10 cellular contexts compared by ENCODE assay signal in genomic region chr18:12092398-12093229, GRCh38. TPM values are rescaled to one million over a fixed set of nuclear protein-coding genes. Genes with fewer than 3 reads are reported as not detected.
DNase-seq lines count a peak whose midpoint lies in the region; ATAC-seq and TF ChIP-seq lines count a peak whose summit lies in the region.
"Had no signal": no experiment of that assay in that cellular context is flagged by ENCODE, and none has a peak within 500 bp of the region (broad histone marks: within the 10 kb centered on the region; RNA-seq: fewer than 3 reads in every experiment).

No MANE protein-coding gene starts in this region.

- H2AFZ ChIP-seq in DND-41 (ENCODE audit: low read depth, low read length), result no peak overlapping the region

- H4K20me1 ChIP-seq in DND-41 (ENCODE audit: insufficient read depth, low read length), result peaks cover 2% of the 10 kb centered on the region; the same call in 1 of the 2 replicates

- peak; percentile 40; the same call in 1 of the 3 replicates for ATAC-seq in DND-41 (ENCODE audit: insufficient read depth, low read depth)
- ATAC-seq in GM21619 (IDR thresholded peaks at IDR 0.05; ENCODE audit: unreplicated experiment), result no peak

- no peaks in the 10 kb centered on the region for H3K36me3 ChIP-seq in DND-41 (ENCODE audit: insufficient read depth, low read length)
- H3K36me3 ChIP-seq in stomach, result no peaks in the 10 kb centered on the region

- no peak for TF ChIP-seq POLR2A in stomach (IDR thresholded peaks at IDR 0.05)

- DNase-seq in DND-41, result no peak
- peak; percentile 15 for DNase-seq in HT1080 (ENCODE audit: low read depth)
- DNase-seq in RPMI8226, result peak; percentile 88
- peak; percentile 30 for DNase-seq in kidney tubule cell (ENCODE audit: low spot score)
- no peak for DNase-seq in stomach
- DNase-seq in occipital lobe (lab: John Stamatoyannopoulos, UW), result no peak
- no peak for DNase-seq in stimulated activated CD4-positive, alpha-beta T cell treated with anti-CD3 and anti-CD28 coated beads, Interleukin-15, amount 100 ng/mL, for 24 hours
- DNase-seq: activated naive CD8-positive, alpha-beta T cell treated with anti-CD3 and anti-CD28 coated beads, Interleukin-2, amount 10 ng/mL, durations not matched to agents 7 days and 5 days; KG1 had no signal

- H3K9ac ChIP-seq in DND-41 (ENCODE audit: low read depth, low read length), result no peak overlapping the region

- no peaks in the 10 kb centered on the region for H3K4me1 ChIP-seq in DND-41 (ENCODE audit: insufficient read depth, low read length)
- H3K4me1 ChIP-seq in stomach, result no peaks in the 10 kb centered on the region

- H3K4me2 ChIP-seq in DND-41 (ENCODE audit: insufficient read depth, low read length), result no peak overlapping the region

- H3K27ac ChIP-seq in DND-41 (ENCODE audit: low read length) (no peak overlapping the region), stomach (no peak overlapping the region)

- WGBS in stomach, 5 donors, result 73 to 94% (median 83%) methylated on average over 6 to 17 of the region's 17 CpGs

- no peaks in the 10 kb centered on the region for H3K9me3 ChIP-seq in DND-41 (ENCODE audit: insufficient read depth, low read length, severe bottlenecking)
- H3K9me3 ChIP-seq in stomach, result peaks cover 0 to 4% (median 0%) of the 10 kb centered on the region in 4 donors

- no peak overlapping the region for H3K4me3 ChIP-seq in DND-41 (ENCODE audit: low read depth in 1 of 2, low read length in 2 of 2)
- no peak overlapping the region for H3K4me3 ChIP-seq in stomach

- intact Hi-C loops in stomach (cut with DNase I; ENCODE audit: low total_unique reads), result no loop called here

- TF ChIP-seq EP300 in stomach (IDR thresholded peaks at IDR 0.05), result no peak

- peaks cover 4% of the 10 kb centered on the region for H3K27me3 ChIP-seq in DND-41 (ENCODE audit: insufficient read depth, low read length, poor library complexity)
- H3K27me3 ChIP-seq in stomach, result peaks cover 0 to 3% (median 0%) of the 10 kb centered on the region in 3 donors

- TF ChIP-seq CTCF in DND-41 (IDR thresholded peaks at IDR 0.05; ENCODE audit: borderline replicate concordance, extremely low read depth, low read length, poor library complexity, severe bottlenecking) (peak; percentile 42), stomach (IDR thresholded peaks at IDR 0.05) (no peak)

- no peaks in the 10 kb centered on the region for H3K79me2 ChIP-seq in DND-41 (ENCODE audit: insufficient read depth, low read length)

RNA-seq across cellular contexts. Expression of gene ANKRD62, which starts 1.0 kb away (rescaled TPM):
- 0.03 and 0.10 TPM in 2 replicates for total RNA-seq in HT1080 (2014; rRNA removed; shearing (Covaris generic))
- not detected in 2 replicates for polyA plus RNA-seq in HT1080 (2015; cell fraction: cytosol; rRNA removed)
- polyA plus RNA-seq in HT1080 (2015; cell fraction: nucleus; rRNA removed), result not detected in 2 replicates
- total RNA-seq in stomach, result 1 to 10 TPM in 1 of 5 donors, not detected in 4; 1.2 TPM
- polyA plus RNA-seq in stomach, result not detected
- 0.16 TPM for total RNA-seq in occipital lobe
- total RNA-seq: activated naive CD8-positive, alpha-beta T cell treated with anti-CD3 and anti-CD28 coated beads, Interleukin-2, amount 10 ng/mL, durations not matched to agents 7 days and 5 days had no signal

Comparison
In these comparisons a context has a peak if more than half of its experiments do, and no peak if none do; other contexts are left out.
1. DNase-seq: peak in HT1080 (single experiment), RPMI8226 (single experiment) and kidney tubule cell (single experiment); none in DND-41 (single experiment), stomach (single experiment), occipital lobe (single experiment) and stimulated activated CD4-positive, alpha-beta T cell treated with anti-CD3 and anti-CD28 coated beads, Interleukin-15, amount 100 ng/mL, for 24 hours (single experiment).